ENCODE assay signal across 16 cellular contexts in the genomic region with DNA sequence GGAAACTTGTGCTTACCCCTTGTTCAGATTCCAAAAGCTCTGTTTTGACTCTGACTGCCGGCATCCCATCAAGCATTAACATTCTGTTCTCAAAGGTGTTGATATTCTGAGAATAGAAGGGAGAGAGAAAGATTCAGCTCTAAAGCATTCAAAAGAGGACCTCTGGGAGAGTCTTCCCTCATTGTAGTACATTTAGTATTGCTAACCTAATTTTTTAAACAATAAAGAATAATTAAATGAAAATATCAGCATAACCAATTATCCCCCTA.
DNase-seq lines count a peak whose midpoint lies in the region; ATAC-seq and TF ChIP-seq lines count a peak whose summit lies in the region.
"Had no signal": no experiment of that assay in that cellular context is flagged by ENCODE, and none has a peak within 500 bp of the region (broad histone marks: within the 10 kb centered on the region; RNA-seq: fewer than 3 reads in every experiment).

No MANE protein-coding gene starts in this region.

- no peak overlapping the region for H3K9ac ChIP-seq in stomach smooth muscle (ENCODE audit: low read length in 2 of 2)

- H3K36me3 Mint-ChIP-seq in T-helper 2 cell treated with Interferon-gamma antibody and Interleukin-4, amounts not matched to agents 5 μg/mL and 100 μg/mL, for 36 hours (ENCODE audit: low read depth) = peaks cover 22% of the 10 kb centered on the region
- peaks cover 18% of the 10 kb centered on the region for H3K36me3 Mint-ChIP-seq in stimulated activated naive CD8-positive, alpha-beta T cell treated with anti-CD3 and anti-CD28 coated beads, Interleukin-15, Interleukin-2, amounts not matched to agents 100 ng/mL and 50 ng/mL, for 24 hours (ENCODE audit: low read depth)

- no peak for TF ChIP-seq CTCF in esophagus muscularis mucosa (IDR thresholded peaks at IDR 0.05)

- no peak for ATAC-seq in stimulated activated naive CD8-positive, alpha-beta T cell treated with anti-CD3 and anti-CD28 coated beads, Interleukin-15, Interleukin-2, amounts not matched to agents 100 U/mL and 50 U/mL, for 24 hours

- H3K4me3 ChIP-seq in esophagus muscularis mucosa = no peak overlapping the region
- no peak overlapping the region for H3K4me3 ChIP-seq in stomach smooth muscle (ENCODE audit: low read length in 2 of 2)
- H3K4me3 ChIP-seq: hepatocyte had no signal

- H3K4me1 ChIP-seq in esophagus muscularis mucosa (peaks cover 13 to 60% (median 50%) of the 10 kb centered on the region in 4 donors), stomach smooth muscle (ENCODE audit: control insufficient read depth, insufficient read depth, low read length) (peaks cover 5% of the 10 kb centered on the region)

- H3K36me3 ChIP-seq in esophagus muscularis mucosa = no peaks in the 10 kb centered on the region
- no peaks in the 10 kb centered on the region for H3K36me3 ChIP-seq in stomach smooth muscle (ENCODE audit: control insufficient read depth in 2 of 2, insufficient read depth in 2 of 2, low read length in 2 of 2)

- peaks cover 53% of the 10 kb centered on the region for H3K4me1 Mint-ChIP-seq in T-helper 2 cell treated with Interferon-gamma antibody and Interleukin-4, amounts not matched to agents 5 μg/mL and 100 μg/mL, for 36 hours (ENCODE audit: low read depth)
- peaks cover 92% of the 10 kb centered on the region for H3K4me1 Mint-ChIP-seq in stimulated activated naive CD8-positive, alpha-beta T cell treated with anti-CD3 and anti-CD28 coated beads, Interleukin-15, Interleukin-2, amounts not matched to agents 100 ng/mL and 50 ng/mL, for 24 hours (ENCODE audit: low read depth)

- peak overlapping the region; percentile 45 for H3K4me3 Mint-ChIP-seq in T-helper 2 cell treated with Interferon-gamma antibody and Interleukin-4, amounts not matched to agents 5 μg/mL and 100 μg/mL, for 36 hours
- peak overlapping the region; percentile 69 for H3K4me3 Mint-ChIP-seq in stimulated activated naive CD8-positive, alpha-beta T cell treated with anti-CD3 and anti-CD28 coated beads, Interleukin-15, Interleukin-2, amounts not matched to agents 100 ng/mL and 50 ng/mL, for 24 hours
- H3K4me3 Mint-ChIP-seq: nephron had no signal

- H3K27me3 ChIP-seq in esophagus muscularis mucosa (no peaks in the 10 kb centered on the region), stomach smooth muscle (ENCODE audit: control insufficient read depth in 1 of 2, insufficient read depth in 2 of 2, low read length in 2 of 2) (no peaks in the 10 kb centered on the region)
- H3K27me3 ChIP-seq: hepatocyte had no signal

- H3K27ac Mint-ChIP-seq in T-helper 2 cell treated with Interferon-gamma antibody and Interleukin-4, amounts not matched to agents 5 μg/mL and 100 μg/mL, for 36 hours = peak overlapping the region; percentile 85
- peak overlapping the region; percentile 88 for H3K27ac Mint-ChIP-seq in stimulated activated naive CD8-positive, alpha-beta T cell treated with anti-CD3 and anti-CD28 coated beads, Interleukin-15, Interleukin-2, amounts not matched to agents 100 ng/mL and 50 ng/mL, for 24 hours

- H3K9me3 ChIP-seq in esophagus muscularis mucosa = no peaks in the 10 kb centered on the region
- no peaks in the 10 kb centered on the region for H3K9me3 ChIP-seq in stomach smooth muscle (ENCODE audit: control insufficient read depth in 2 of 2, low read length in 2 of 2)

- no peak for TF ChIP-seq EP300 in esophagus muscularis mucosa (IDR thresholded peaks at IDR 0.05)

- H3K9me3 Mint-ChIP-seq in T-helper 2 cell treated with Interferon-gamma antibody and Interleukin-4, amounts not matched to agents 5 μg/mL and 100 μg/mL, for 36 hours = no peaks in the 10 kb centered on the region
- H3K9me3 Mint-ChIP-seq in stimulated activated naive CD8-positive, alpha-beta T cell treated with anti-CD3 and anti-CD28 coated beads, Interleukin-15, Interleukin-2, amounts not matched to agents 100 ng/mL and 50 ng/mL, for 24 hours = no peaks in the 10 kb centered on the region
- H3K9me3 Mint-ChIP-seq: nephron had no signal

- no peak for TF ChIP-seq POLR2A in esophagus muscularis mucosa (IDR thresholded peaks at IDR 0.05; ENCODE audit: low read depth)

- intact Hi-C loops in esophagus muscularis mucosa (cut with DNase I) = loop anchor here (10.0 kb wide), 1 partner anchor 191 kb away; the partner anchor contains the start of gene KLF12

- H3K27me3 Mint-ChIP-seq in T-helper 2 cell treated with Interferon-gamma antibody and Interleukin-4, amounts not matched to agents 5 μg/mL and 100 μg/mL, for 36 hours (ENCODE audit: low read depth) = no peaks in the 10 kb centered on the region
- no peaks in the 10 kb centered on the region for H3K27me3 Mint-ChIP-seq in stimulated activated naive CD8-positive, alpha-beta T cell treated with anti-CD3 and anti-CD28 coated beads, Interleukin-15, Interleukin-2, amounts not matched to agents 100 ng/mL and 50 ng/mL, for 24 hours

- H3K27ac ChIP-seq in esophagus muscularis mucosa (replicated peaks in 1 of 4) (peak overlapping the region; percentile 37 to 75 (median 57)), stomach smooth muscle (ENCODE audit: low read length) (peak overlapping the region; percentile 1)
- H3K27ac ChIP-seq: hepatocyte had no signal

- DNase-seq in T-helper 2 cell treated with Interferon-gamma antibody and Interleukin-4, amounts not matched to agents 5 μg/mL and 100 μg/mL, for 36 hours (ENCODE audit: low spot score) = no peak
- DNase-seq in T-helper 2 cell (no peak), esophagus muscularis mucosa (ENCODE audit: extremely low spot score) (no peak), NCI-H69 (lab: John Stamatoyannopoulos, UW) (no peak), GM19240 (ENCODE audit: insufficient read length, low spot score) (no peak)
- DNase-seq in stimulated activated naive CD8-positive, alpha-beta T cell treated with anti-CD3 and anti-CD28 coated beads, Interleukin-15, Interleukin-2, amounts not matched to agents 100 U/mL and 50 U/mL, for 24 hours = no peak
- DNase-seq: activated effector memory CD4-positive, alpha-beta T cell treated with anti-CD3 and anti-CD28 coated beads, Interleukin-2, amount 50 U/mL, for 16 hours; mammary epithelial cell; NCI-H2029 treated with DMSO at 0.1 percent for 48 hours; NCI-H446 treated with DMSO at 0.1 percent for 48 hours; NK-92 treated with Interleukin-12 subunit alpha and Interleukin-12 subunit beta, amount 100 ng/mL, for 24 hours; stimulated activated CD4-positive, alpha-beta T cell treated with anti-CD3 and anti-CD28 coated beads, Interleukin-1b, Interleukin-23, amount 100 ng/mL, for 48 hours had no signal

- WGBS in esophagus muscularis mucosa = 47% methylated on average over 1 of the region's 1 CpG
